ENCODE assay signal across 8 cellular contexts in genomic region chr1:247008406-247008799, GRCh38. TPM values are rescaled to one million over a fixed set of nuclear protein-coding genes. Genes with fewer than 3 reads are reported as not detected.
DNase-seq lines count a peak whose midpoint lies in the region; ATAC-seq and TF ChIP-seq lines count a peak whose summit lies in the region.

No MANE protein-coding gene starts in this region.

- H3K9me3 ChIP-seq in A673 (ENCODE audit: low read depth, low read length, poor library complexity, severe bottlenecking) (peaks cover 14% of the 10 kb centered on the region), H9 (ENCODE audit: control insufficient read depth, low read depth, low read length) (no peaks in the 10 kb centered on the region), adipocyte (ENCODE audit: control insufficient read depth, low read length) (peaks cover 16% of the 10 kb centered on the region), colonic mucosa (peaks cover 4% of the 10 kb centered on the region)

- peaks cover 4% of the 10 kb centered on the region for H3K79me1 ChIP-seq in H9 (ENCODE audit: insufficient read depth, low read depth, low read length, poor library complexity, severe bottlenecking)

- BruUV-seq in A673 (replicated peaks; lab: Mats Ljungman, UMichigan): no TSS peak

- H4K5ac ChIP-seq in H9 (ENCODE audit: insufficient read length, low read depth, low read length): no peak overlapping the region

- no peak overlapping the region for H3T11ph ChIP-seq in H9 (ENCODE audit: low read length)

- no peak overlapping the region for H3K9ac ChIP-seq in H9 (ENCODE audit: extremely low read depth, insufficient read length, low read length)
- no peak overlapping the region for H3K9ac ChIP-seq in adipocyte (ENCODE audit: low read length)
- no peak overlapping the region for H3K9ac ChIP-seq in colonic mucosa (ENCODE audit: low read depth in 2 of 2, low read length in 2 of 2)

- H3K9me3 Mint-ChIP-seq in H9 (peaks cover 28 to 38% of the 10 kb centered on the region in 2 experiments), memory B cell (peaks cover 16% of the 10 kb centered on the region)

- no peak overlapping the region for H3K14ac ChIP-seq in H9 (ENCODE audit: insufficient read depth, low read length)

- H3K27ac ChIP-seq in A673 (ENCODE audit: low read depth, low read length, poor library complexity, severe bottlenecking) (no peak overlapping the region), H9 (ENCODE audit: insufficient read length, low read depth, low read length) (no peak overlapping the region), colonic mucosa (no peak overlapping the region)

- no peaks in the 10 kb centered on the region for H3K23me2 ChIP-seq in H9 (ENCODE audit: insufficient read length, low read depth, low read length, poor library complexity, severe bottlenecking)

- TF ChIP-seq CTCF in A673 (conservative IDR thresholded peaks at IDR 0.05; ENCODE audit: low read depth, low read length): no peak
- no peak for TF ChIP-seq CTCF in H9 (conservative IDR thresholded peaks at IDR 0.05)
- TF ChIP-seq CTCF in colonic mucosa (IDR thresholded peaks at IDR 0.05): no peak

- no peak overlapping the region for H2AK5ac ChIP-seq in H9 (ENCODE audit: insufficient read length, low read length)

- H3K4me2 ChIP-seq in H9 (ENCODE audit: insufficient read depth, insufficient read length, low read length): no peak overlapping the region

- H3K23ac ChIP-seq in H9 (ENCODE audit: insufficient read length, low read depth, low read length): no peak overlapping the region

- H3K36me3 Mint-ChIP-seq in H9 (ENCODE audit: insufficient read depth in 1 of 3, low read depth in 3 of 3): peaks cover 20 to 36% (median 21%) of the 10 kb centered on the region in 3 experiments
- H3K36me3 Mint-ChIP-seq in memory B cell: peaks cover 9% of the 10 kb centered on the region

- H3K4me3 Mint-ChIP-seq in H9: peak overlapping the region; percentile 100
- H3K4me3 Mint-ChIP-seq in memory B cell: peak overlapping the region; percentile 91

- no peak overlapping the region for H2AFZ ChIP-seq in H9 (ENCODE audit: low read length)

- H3K4me1 Mint-ChIP-seq in H9 (peaks cover 4 to 7% of the 10 kb centered on the region in 2 experiments; a peak in 3 of 4 replicates), memory B cell (peaks cover 5% of the 10 kb centered on the region)

- no peak overlapping the region for H3K4ac ChIP-seq in H9 (ENCODE audit: low read depth, low read length)

- H3K4me1 ChIP-seq in A673 (ENCODE audit: insufficient read depth, low read length, poor library complexity, severe bottlenecking) (no peaks in the 10 kb centered on the region), H9 (ENCODE audit: insufficient read depth, low read length) (no peaks in the 10 kb centered on the region), adipocyte (ENCODE audit: control insufficient read depth, insufficient read depth, low read length) (no peaks in the 10 kb centered on the region), colonic mucosa (no peaks in the 10 kb centered on the region)

- H2BK15ac ChIP-seq in H9 (ENCODE audit: low read depth, low read length): no peak overlapping the region

- H2BK120ac ChIP-seq in H9 (ENCODE audit: low read depth, low read length, poor library complexity, severe bottlenecking): no peak overlapping the region

- H3K79me2 ChIP-seq in H9 (ENCODE audit: insufficient read depth, low read length): peaks cover 13% of the 10 kb centered on the region; the same call in 1 of the 2 replicates

- no peaks in the 10 kb centered on the region for H4K20me1 ChIP-seq in H9 (ENCODE audit: control insufficient read depth, insufficient read depth, insufficient read length)

- H3K4me3 ChIP-seq in A673 (ENCODE audit: low read depth, low read length, poor library complexity, severe bottlenecking) (peak overlapping the region; percentile 89), adipocyte (ENCODE audit: low read length) (peak overlapping the region; percentile 90), colonic mucosa (no peak overlapping the region)

- H3K18ac ChIP-seq in H9 (ENCODE audit: insufficient read length, low read depth, low read length): no peak overlapping the region

- H3K56ac ChIP-seq in H9 (ENCODE audit: insufficient read length, low read depth, low read length): no peak overlapping the region

- H3K27me3 Mint-ChIP-seq in H9 (ENCODE audit: low read depth) (peaks cover 1% of the 10 kb centered on the region), memory B cell (peaks cover 17% of the 10 kb centered on the region)

- no peak for ATAC-seq in memory B cell (ENCODE audit: low read depth)
- ATAC-seq in GM21717 (IDR thresholded peaks at IDR 0.05; ENCODE audit: unreplicated experiment): no peak

- no CpG with 5 or more reads among the region's 13 CpGs for WGBS in H9 (ENCODE audit: extremely low coverage, insufficient read length, low lambda C conversion rate)

- intact Hi-C loops in A673 (cut with micrococcal nuclease; ENCODE audit: unreplicated experiment) (no loop called here), colonic mucosa (cut with DNase I) (no loop called here)

- DNase-seq in A673 (ENCODE audit: low spot score): no peak
- no peak for DNase-seq in H9
- no peak for DNase-seq in adipocyte (ENCODE audit: low read depth)
- no peak for DNase-seq in memory B cell (ENCODE audit: low spot score in 2 of 2)
- no peak for DNase-seq in NCI-H748 treated with DMSO at 0.1 percent for 48 hours (lab: John Stamatoyannopoulos, UW)
- DNase-seq in NCI-H345 (lab: John Stamatoyannopoulos, UW): no peak
- no peak for DNase-seq in colonic mucosa

- H2BK12ac ChIP-seq in H9 (ENCODE audit: insufficient read length, low read depth, low read length): no peak overlapping the region

- no peak overlapping the region for H4K91ac ChIP-seq in H9 (ENCODE audit: insufficient read length, low read depth, low read length)

- H2BK5ac ChIP-seq in H9 (ENCODE audit: insufficient read length, low read length): no peak overlapping the region

- H3K36me3 ChIP-seq in A673 (ENCODE audit: insufficient read depth, low read length, poor library complexity, severe bottlenecking) (peaks cover 16% of the 10 kb centered on the region), adipocyte (ENCODE audit: control insufficient read depth, insufficient read depth, low read length, severe bottlenecking) (no peaks in the 10 kb centered on the region), colonic mucosa (no peaks in the 10 kb centered on the region)

- POLR2A ChIA-PET in A673 (lab: Charles Lee; ENCODE audit: low non-redundant PET): no interaction called here

- CTCF ChIA-PET in A673 (lab: Charles Lee): no interaction called here

- 0 out of 7 replicates have a peak overlapping the region, but pooled peaks of 1 of the 3 experiments have one; percentile 9 for H3K27ac Mint-ChIP-seq in H9
- no peak overlapping the region for H3K27ac Mint-ChIP-seq in memory B cell

- H2BK20ac ChIP-seq in H9 (ENCODE audit: low read depth, low read length, poor library complexity, severe bottlenecking): no peak overlapping the region

- no peak overlapping the region for H4K8ac ChIP-seq in H9 (replicated peaks; ENCODE audit: insufficient read length, low read depth, low read length)

- H3K27me3 ChIP-seq in A673 (replicated peaks; ENCODE audit: insufficient read depth, low read depth, low read length, poor library complexity) (no peaks in the 10 kb centered on the region), H9 (ENCODE audit: insufficient read depth, low read length) (no peaks in the 10 kb centered on the region), adipocyte (replicated peaks; ENCODE audit: control insufficient read depth, insufficient read depth, low read length) (no peaks in the 10 kb centered on the region), colonic mucosa (no peaks in the 10 kb centered on the region)

RNA-seq across cellular contexts. Expression of gene ZNF695, which starts 0.5 kb away (rescaled TPM):
- total RNA-seq in A673 (2021) (14.1 and 15.9 TPM in 2 replicates), H9 (2021) (22.3 and 22.4 TPM in 2 replicates), colonic mucosa (1 to 10 TPM; 1.2 to 5.3 TPM)
